Comparison of ENCODE assay signal across 8 cellular contexts in the genomic region with DNA sequence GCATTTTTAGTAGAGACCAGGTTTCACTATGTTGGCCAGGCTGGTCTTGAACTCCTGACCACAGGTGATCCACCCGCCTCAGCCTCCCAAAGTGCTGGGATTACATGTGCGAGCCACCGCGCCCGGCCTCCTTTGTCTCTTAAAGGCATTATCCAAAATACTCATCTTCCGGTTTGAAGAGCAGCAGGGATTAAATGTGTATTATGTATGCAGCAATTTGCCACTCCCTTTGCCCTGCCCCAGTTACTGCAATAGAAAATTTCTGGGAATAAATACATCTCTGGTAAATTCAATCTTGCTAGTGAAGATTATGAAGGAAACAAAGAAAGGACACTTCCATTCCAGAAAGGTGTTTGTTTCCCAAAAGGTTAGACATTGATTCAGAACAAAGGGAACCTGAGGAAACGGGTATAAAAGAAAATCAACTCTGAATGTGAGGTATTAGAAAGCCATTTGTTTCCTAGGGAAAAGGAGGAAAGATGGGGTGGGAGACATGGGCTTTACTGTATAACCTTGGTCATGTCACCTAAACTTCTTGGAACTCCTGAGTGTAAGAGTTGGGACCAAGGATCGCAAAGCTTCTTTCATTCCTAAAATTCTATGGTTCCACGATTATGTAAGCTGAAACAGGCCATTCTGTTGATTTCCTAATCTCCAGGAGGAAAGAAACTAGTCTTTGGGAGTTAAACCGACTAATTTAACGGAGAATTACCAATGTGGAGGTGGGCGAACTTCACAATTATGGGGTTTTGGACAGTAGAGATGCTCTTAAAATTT. TPM values are rescaled to one million over a fixed set of nuclear protein-coding genes. Genes with fewer than 3 reads are reported as not detected.
DNase-seq lines count a peak whose midpoint lies in the region; ATAC-seq and TF ChIP-seq lines count a peak whose summit lies in the region.

No MANE protein-coding gene starts in this region.

- H3K27me3 ChIP-seq in BLaER1 (no peaks in the 10 kb centered on the region), KMS-11 (ENCODE audit: insufficient read depth, low read depth) (no peaks in the 10 kb centered on the region), lung (ENCODE audit: control insufficient read depth, insufficient read depth) (no peaks in the 10 kb centered on the region), uterus (no peaks in the 10 kb centered on the region)

- ATAC-seq in lung (ENCODE audit: insufficient read depth, low FRiP score) = no peak
- ATAC-seq in HG03469 (IDR thresholded peaks at IDR 0.05; ENCODE audit: unreplicated experiment) = no peak
- no peak for ATAC-seq in GM21576 (IDR thresholded peaks at IDR 0.05; ENCODE audit: unreplicated experiment)
- ATAC-seq in GM18870 (IDR thresholded peaks at IDR 0.05; ENCODE audit: unreplicated experiment) = no peak

- intact Hi-C loops in uterus (cut with DNase I; ENCODE audit: low total_unique reads) = no loop called here

- in situ Hi-C loops in astrocyte of the spinal cord (cut with HindIII; ENCODE audit: low sequenced_read_pairs) = no loop called here

- H3K9ac ChIP-seq in BLaER1 (peak overlapping the region; percentile 99), KMS-11 (peak overlapping the region; percentile 99; the same call in 1 of the 2 replicates)

- H3K4me2 ChIP-seq in BLaER1 (peak overlapping the region; percentile 85), KMS-11 (peak overlapping the region; percentile 96)

- DNase-seq in astrocyte of the spinal cord (ENCODE audit: low read depth, low spot score) (peak; percentile 12), lung (ENCODE audit: low spot score) (no peak), uterus (no peak)

- peak overlapping the region; percentile 100 for H3K27ac ChIP-seq in BLaER1
- H3K27ac ChIP-seq in KMS-11 = peak overlapping the region; percentile 65
- H3K27ac ChIP-seq in lung (ENCODE audit: low read depth in 1 of 2, low read length in 1 of 2) = peak overlapping the region; percentile 100
- peak overlapping the region; percentile 99 to 100 for H3K27ac ChIP-seq in uterus

- peaks cover 39% of the 10 kb centered on the region for H3K79me2 ChIP-seq in KMS-11 (ENCODE audit: insufficient read depth, low read depth)

- H3K4me3 ChIP-seq in BLaER1 (peak overlapping the region; percentile 96), KMS-11 (IDR thresholded peaks at IDR 0.05; ENCODE audit: insufficient read depth, low read depth, low read length) (no peak overlapping the region), astrocyte of the spinal cord (ENCODE audit: low read depth, low read length) (peak overlapping the region; percentile 93), lung (no peak overlapping the region), uterus (peak overlapping the region; percentile 90 to 93)

- H4K20me1 ChIP-seq in BLaER1 (peaks cover 27% of the 10 kb centered on the region), KMS-11 (ENCODE audit: insufficient read depth) (no peaks in the 10 kb centered on the region)

- H3K36me3 ChIP-seq in BLaER1 (no peaks in the 10 kb centered on the region), KMS-11 (ENCODE audit: insufficient read depth) (no peaks in the 10 kb centered on the region), lung (ENCODE audit: control insufficient read depth in 2 of 2, insufficient read depth in 2 of 2, low read length in 2 of 2) (no peaks in the 10 kb centered on the region), uterus (no peaks in the 10 kb centered on the region)

- H3K9me3 ChIP-seq in BLaER1 (no peaks in the 10 kb centered on the region), lung (ENCODE audit: control insufficient read depth in 2 of 2, insufficient read depth in 1 of 2, low read length in 1 of 2) (no peaks in the 10 kb centered on the region), uterus (no peaks in the 10 kb centered on the region)

- 67 to 70% methylated on average over 12 of the region's 12 CpGs for WGBS in lung, 2 donors

- peaks cover 22% of the 10 kb centered on the region for H3K4me1 ChIP-seq in BLaER1
- peaks cover 14% of the 10 kb centered on the region for H3K4me1 ChIP-seq in KMS-11 (ENCODE audit: low read depth, poor library complexity, severe bottlenecking)
- H3K4me1 ChIP-seq in lung (ENCODE audit: control insufficient read depth in 2 of 2, insufficient read depth in 2 of 2, low read length in 2 of 2) = peaks cover 0 to 6% of the 10 kb centered on the region in 2 donors
- no peaks in the 10 kb centered on the region for H3K4me1 ChIP-seq in uterus

- TF ChIP-seq CTCF in KMS-11 (conservative IDR thresholded peaks at IDR 0.05; ENCODE audit: low read depth, low read length) (no peak), astrocyte of the spinal cord (IDR thresholded peaks at IDR 0.05; ENCODE audit: low read depth, low read length) (no peak), lung (IDR thresholded peaks at IDR 0.05; ENCODE audit: control extremely low read depth, extremely low read depth) (no peak), uterus (IDR thresholded peaks at IDR 0.05) (no peak)

- H2AFZ ChIP-seq in KMS-11 (ENCODE audit: low read depth) = peak overlapping the region; percentile 75

- TF ChIP-seq POLR2A in uterus (IDR thresholded peaks at IDR 0.05) = no peak

RNA-seq across cellular contexts. Expression of gene HIPK3, which starts 1.0 kb away (rescaled TPM):
- 100 to 1,000 TPM; 115 to 189 TPM for total RNA-seq in lung
- polyA plus RNA-seq in lung = 10 to 100 TPM; 17.9 to 28.1 TPM
- 100 to 1,000 TPM; 267 to 391 (median 316) TPM for total RNA-seq in uterus

Comparison
In these comparisons a context has a peak if more than half of its experiments do, and no peak if none do; other contexts are left out.
1. H3K4me3 ChIP-seq: peak in BLaER1 (single experiment), astrocyte of the spinal cord (single experiment) and uterus (2 of 2); none in KMS-11 (single experiment) and lung (single experiment).
2. Peak in every context shown above with its lines, with median percentiles within 50 percentile points of each other: H3K27ac ChIP-seq.